Comparison of ENCODE assay signal across 33 cellular contexts in genomic region chr19:21617740-21618339, GRCh38.
"Had no signal": no experiment of that assay in that cellular context is flagged by ENCODE, and none has a peak within 500 bp of the region (broad histone marks: within the 10 kb centered on the region; RNA-seq: fewer than 3 reads in every experiment).

No MANE protein-coding gene starts in this region.

- H3K27me3 ChIP-seq: ascending aorta, cardiac muscle cell, SJCRH30 had no signal

- H3K4me3 Mint-ChIP-seq: activated CD4-positive, alpha-beta T cell treated with anti-CD3 and anti-CD28 coated beads, Interleukin-2, amount 10 ng/mL, durations not matched to agents 24 days and 14 days; activated CD8-positive, alpha-beta T cell treated with anti-CD3 and anti-CD28 coated beads for 36 hours; activated naive CD8-positive, alpha-beta T cell treated with anti-CD3 and anti-CD28 coated beads for 36 hours; activated T-cell treated with anti-CD3 and anti-CD28 coated beads, Interleukin-2, amount 50 U/mL, for 72 hours; activated T-helper 17 cell treated with anti-CD3 and anti-CD28 coated beads, Interleukin-2, amount 50 U/mL, for 72 hours; central memory CD8-positive, alpha-beta T cell; T-helper 1 cell treated with Interleukin-12 subunit alpha and Interleukin-12 subunit beta and Interleukin-4 antibody, amounts not matched to agents 30 μg/mL and 1 μg/mL, for 36 hours; T-helper 2 cell treated with Interferon-gamma antibody and Interleukin-4, amounts not matched to agents 5 μg/mL and 100 μg/mL, for 36 hours had no signal

- H3K36me3 Mint-ChIP-seq: activated naive CD8-positive, alpha-beta T cell treated with anti-CD3 and anti-CD28 coated beads for 36 hours had no signal

- H3K9me3 ChIP-seq: ascending aorta, SJCRH30 had no signal

- ATAC-seq: activated CD8-positive, alpha-beta T cell treated with anti-CD3 and anti-CD28 coated beads for 36 hours; activated T-cell treated with anti-CD3 and anti-CD28 coated beads, Interleukin-2, amount 50 U/mL, for 72 hours; activated T-helper 17 cell treated with anti-CD3 and anti-CD28 coated beads, Interleukin-2, amount 50 U/mL, for 72 hours; Panc1 had no signal

- H3K27ac ChIP-seq: ascending aorta, cardiac muscle cell, SJCRH30, SK-N-MC had no signal

- DNase-seq: activated CD4-positive, alpha-beta T cell treated with anti-CD3 and anti-CD28 coated beads, Interleukin-2, amount 10 ng/mL, durations not matched to agents 24 days and 14 days; activated CD4-positive, alpha-beta T cell treated with anti-CD3 and anti-CD28 coated beads, Interleukin-2, amount 50 U/mL, for 4 hours; activated CD8-positive, alpha-beta T cell treated with anti-CD3 and anti-CD28 coated beads for 36 hours; activated effector memory CD4-positive, alpha-beta T cell treated with anti-CD3 and anti-CD28 coated beads, Interleukin-2, amount 50 U/mL, for 16 hours; activated naive CD4-positive, alpha-beta T cell; activated naive CD4-positive, alpha-beta T cell treated with anti-CD3 and anti-CD28 coated beads, Interleukin-2, amount 50 U/mL, for 16 hours; activated naive CD8-positive, alpha-beta T cell treated with anti-CD3 and anti-CD28 coated beads for 36 hours; activated T-cell treated with anti-CD3 and anti-CD28 coated beads, Interleukin-2, amount 50 U/mL, for 1 hour; activated T-cell treated with anti-CD3 and anti-CD28 coated beads, Interleukin-2, amount 50 U/mL, for 72 hours; amygdala; KG1; MM.1S; MV-4-11; NCI-H1092; NCI-H1436 treated with DMSO at 0.1 percent for 48 hours; NCI-H1694 treated with DMSO at 0.1 percent for 48 hours; NCI-H2029; NCI-H2107; NCI-H2171; NCI-H510A; NCI-H526; NCI-H748 treated with DMSO at 0.1 percent for 48 hours; NK-92 treated with Interleukin-12 subunit alpha and Interleukin-12 subunit beta, amount 100 ng/mL, for 24 hours; SHP77; SJCRH30 had no signal

- H3K4me1 Mint-ChIP-seq: activated CD4-positive, alpha-beta T cell treated with anti-CD3 and anti-CD28 coated beads, Interleukin-2, amount 10 ng/mL, durations not matched to agents 24 days and 14 days; activated naive CD8-positive, alpha-beta T cell treated with anti-CD3 and anti-CD28 coated beads for 36 hours; activated T-helper 17 cell treated with anti-CD3 and anti-CD28 coated beads, Interleukin-2, amount 50 U/mL, for 72 hours; central memory CD8-positive, alpha-beta T cell had no signal

- H3K9me3 Mint-ChIP-seq: activated CD8-positive, alpha-beta T cell treated with anti-CD3 and anti-CD28 coated beads for 36 hours; activated T-helper 17 cell treated with anti-CD3 and anti-CD28 coated beads, Interleukin-2, amount 50 U/mL, for 72 hours; central memory CD8-positive, alpha-beta T cell had no signal

- H3K27ac Mint-ChIP-seq: activated CD4-positive, alpha-beta T cell treated with anti-CD3 and anti-CD28 coated beads, Interleukin-2, amount 10 ng/mL, durations not matched to agents 24 days and 14 days; activated CD8-positive, alpha-beta T cell treated with anti-CD3 and anti-CD28 coated beads for 36 hours; activated naive CD8-positive, alpha-beta T cell treated with anti-CD3 and anti-CD28 coated beads for 36 hours; activated T-cell treated with anti-CD3 and anti-CD28 coated beads, Interleukin-2, amount 50 U/mL, for 72 hours; activated T-helper 17 cell treated with anti-CD3 and anti-CD28 coated beads, Interleukin-2, amount 50 U/mL, for 72 hours; T-helper 1 cell treated with Interleukin-12 subunit alpha and Interleukin-12 subunit beta and Interleukin-4 antibody, amounts not matched to agents 30 μg/mL and 1 μg/mL, for 36 hours; T-helper 2 cell treated with Interferon-gamma antibody and Interleukin-4, amounts not matched to agents 5 μg/mL and 100 μg/mL, for 36 hours had no signal

- H3K27me3 Mint-ChIP-seq: activated CD4-positive, alpha-beta T cell treated with anti-CD3 and anti-CD28 coated beads, Interleukin-2, amount 10 ng/mL, durations not matched to agents 24 days and 14 days; activated CD8-positive, alpha-beta T cell treated with anti-CD3 and anti-CD28 coated beads for 36 hours; activated naive CD8-positive, alpha-beta T cell treated with anti-CD3 and anti-CD28 coated beads for 36 hours; activated T-helper 17 cell treated with anti-CD3 and anti-CD28 coated beads, Interleukin-2, amount 50 U/mL, for 72 hours; central memory CD8-positive, alpha-beta T cell had no signal

- H3K36me3 ChIP-seq: ascending aorta, cardiac muscle cell, SJCRH30 had no signal

- H3K4me3 ChIP-seq: ascending aorta, cardiac muscle cell, SJCRH30, SK-N-MC had no signal

- H3K4me1 ChIP-seq: ascending aorta, SJCRH30 had no signal
